ENCODE assay signal across 19 cellular contexts in the genomic region with DNA sequence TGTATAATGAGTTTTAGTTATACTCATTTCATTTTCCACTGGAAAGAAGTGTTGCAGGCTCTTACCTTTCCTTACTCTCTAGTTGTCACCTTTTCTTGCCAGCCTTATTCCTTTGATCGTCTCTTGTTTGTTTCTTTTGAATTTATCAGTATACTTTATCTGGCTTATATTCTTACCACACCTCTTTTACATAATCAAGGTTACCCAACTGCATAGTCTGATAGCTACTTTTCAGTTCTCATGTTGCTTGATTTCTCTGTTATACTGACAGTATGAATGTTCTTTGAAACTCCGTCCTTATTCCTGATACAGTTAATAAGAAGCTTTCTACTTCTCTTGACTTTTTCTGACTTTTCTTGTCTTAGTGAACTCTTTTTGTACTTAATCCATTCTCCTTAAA. TPM values are rescaled to one million over a fixed set of nuclear protein-coding genes. Genes with fewer than 3 reads are reported as not detected.
DNase-seq lines count a peak whose midpoint lies in the region; ATAC-seq, FAIRE-seq and TF ChIP-seq lines count a peak whose summit lies in the region.
"Had no signal": no experiment of that assay in that cellular context is flagged by ENCODE, and none has a peak within 500 bp of the region (broad histone marks: within the 10 kb centered on the region; RNA-seq: fewer than 3 reads in every experiment).

No MANE protein-coding gene starts in this region.

- DNase-seq in activated naive CD4-positive, alpha-beta T cell treated with anti-CD3 and anti-CD28 coated beads, Interleukin-2, amount 50 U/mL, for 16 hours: no peak
- DNase-seq in SK-N-MC (ENCODE audit: low read depth, low spot score) (no peak), fibroblast of lung (ENCODE audit: low read depth in 2 of 2) (no peak), small intestine (no peak), COR-L47 (lab: John Stamatoyannopoulos, UW) (no peak)
- DNase-seq: activated naive CD8-positive, alpha-beta T cell treated with anti-CD3 and anti-CD28 coated beads, Interleukin-2, amount 10 ng/mL, durations not matched to agents 7 days and 5 days; BE2C; NCI-H1417; NCI-H524; posterior cingulate gyrus; SHP77; stimulated activated CD4-positive, alpha-beta T cell treated with anti-CD3 and anti-CD28 coated beads, Interleukin-2, amount 100 ng/mL, for 24 hours; stimulated activated naive B cell treated with anti-CD40 and anti-IgM and Interleukin-4, amounts not matched to agents 10 μg/mL and 1 μg/mL and 100 μg/mL, for 72 hours had no signal

- peak overlapping the region; percentile 47; the same call in 1 of the 2 replicates for H3K4me3 ChIP-seq in SK-N-MC
- H3K4me3 ChIP-seq in fibroblast of lung (replicated peaks in 1 of 4; ENCODE audit: control extremely low read depth in 1 of 4, insufficient read depth in 1 of 4, low read depth in 3 of 4, low read length in 4 of 4): no peak overlapping the region
- no peak overlapping the region for H3K4me3 ChIP-seq in small intestine (ENCODE audit: low read depth in 1 of 2, low read length in 2 of 2)
- H3K4me3 ChIP-seq: gastroesophageal sphincter, GM23338 had no signal

- H3K27me3 ChIP-seq in fibroblast of lung (ENCODE audit: control insufficient read depth, insufficient read depth, low read length) (no peaks in the 10 kb centered on the region), small intestine (ENCODE audit: control insufficient read depth in 2 of 2, insufficient read depth in 2 of 2, low read length in 2 of 2) (no peaks in the 10 kb centered on the region)
- H3K27me3 ChIP-seq: BE2C, gastroesophageal sphincter had no signal

- FAIRE-seq in small intestine (lab: Jason Lieb, UNC): no peak

- peaks cover 7% of the 10 kb centered on the region for H3K4me1 ChIP-seq in fibroblast of lung (ENCODE audit: control insufficient read depth, extremely low read depth, insufficient read depth, low read length)
- H3K4me1 ChIP-seq in small intestine (ENCODE audit: control insufficient read depth in 2 of 2, insufficient read depth in 1 of 2, low read depth in 1 of 2, low read length in 1 of 2): peaks cover 0 to 3% of the 10 kb centered on the region in 2 donors

- no peak for TF ChIP-seq CTCF in fibroblast of lung (conservative IDR thresholded peaks at IDR 0.05 in 1 of 2, IDR thresholded peaks at IDR 0.05 in 1 of 2; ENCODE audit: low read depth in 1 of 2, low read length in 2 of 2)

- H3K36me3 ChIP-seq in SK-N-MC (ENCODE audit: insufficient read depth, low read length): peaks cover 6% of the 10 kb centered on the region; the same call in 1 of the 2 replicates
- H3K36me3 ChIP-seq in fibroblast of lung (ENCODE audit: control insufficient read depth, insufficient read depth, low read length): no peaks in the 10 kb centered on the region
- no peaks in the 10 kb centered on the region for H3K36me3 ChIP-seq in small intestine (ENCODE audit: control insufficient read depth in 2 of 2, insufficient read depth in 2 of 2, low read length in 2 of 2)
- H3K36me3 ChIP-seq: BE2C, gastroesophageal sphincter had no signal

- H3K4me3 Mint-ChIP-seq in activated naive CD4-positive, alpha-beta T cell treated with anti-CD3 and anti-CD28 coated beads, Interleukin-2, amount 50 U/mL, for 24 hours: peak overlapping the region; percentile 69
- H3K4me3 Mint-ChIP-seq: activated naive CD8-positive, alpha-beta T cell treated with anti-CD3 and anti-CD28 coated beads, Interleukin-2, amount 10 ng/mL, durations not matched to agents 7 days and 5 days; dendritic cell treated with granulocyte-macrophage colony-stimulating factor and Interleukin-4, amounts not matched to agents 40 ng/mL and 50 ng/mL, for 4 days; GM23338; stimulated activated naive B cell treated with anti-CD40 and anti-IgM and Interleukin-4, amounts not matched to agents 10 μg/mL and 1 μg/mL and 100 μg/mL, for 72 hours had no signal

- 16 to 54% (median 24%) methylated on average over 2 of the region's 2 CpGs for WGBS in small intestine, 3 donors

- no peaks in the 10 kb centered on the region for H3K9me3 Mint-ChIP-seq in activated naive CD4-positive, alpha-beta T cell treated with anti-CD3 and anti-CD28 coated beads, Interleukin-2, amount 50 U/mL, for 24 hours
- H3K9me3 Mint-ChIP-seq: GM23338; stimulated activated naive B cell treated with anti-CD40 and anti-IgM and Interleukin-4, amounts not matched to agents 10 μg/mL and 1 μg/mL and 100 μg/mL, for 72 hours had no signal

- no peak overlapping the region for H3K9ac ChIP-seq in SK-N-MC (ENCODE audit: insufficient read length)
- no peak overlapping the region for H3K9ac ChIP-seq in fibroblast of lung (ENCODE audit: insufficient read depth, low read length)

- H3K36me3 Mint-ChIP-seq in activated naive CD4-positive, alpha-beta T cell treated with anti-CD3 and anti-CD28 coated beads, Interleukin-2, amount 50 U/mL, for 24 hours: peaks cover 28% of the 10 kb centered on the region

- peaks cover 71% of the 10 kb centered on the region for H3K4me1 Mint-ChIP-seq in activated naive CD4-positive, alpha-beta T cell treated with anti-CD3 and anti-CD28 coated beads, Interleukin-2, amount 50 U/mL, for 24 hours

- H3K27ac ChIP-seq in SK-N-MC (peak overlapping the region; percentile 79), fibroblast of lung (ENCODE audit: insufficient read depth, low read length) (peak overlapping the region; percentile 52), small intestine (ENCODE audit: low read depth in 1 of 2, low read length in 1 of 2) (peak overlapping the region; percentile 76 to 85)
- H3K27ac ChIP-seq: gastroesophageal sphincter had no signal

- H3K27me3 Mint-ChIP-seq in activated naive CD4-positive, alpha-beta T cell treated with anti-CD3 and anti-CD28 coated beads, Interleukin-2, amount 50 U/mL, for 24 hours: no peaks in the 10 kb centered on the region

- H3K27ac Mint-ChIP-seq in activated naive CD4-positive, alpha-beta T cell treated with anti-CD3 and anti-CD28 coated beads, Interleukin-2, amount 50 U/mL, for 24 hours: peak overlapping the region; percentile 85
- H3K27ac Mint-ChIP-seq: activated naive CD8-positive, alpha-beta T cell treated with anti-CD3 and anti-CD28 coated beads, Interleukin-2, amount 10 ng/mL, durations not matched to agents 7 days and 5 days; dendritic cell treated with granulocyte-macrophage colony-stimulating factor and Interleukin-4, amounts not matched to agents 40 ng/mL and 50 ng/mL, for 4 days; GM23338; stimulated activated naive B cell treated with anti-CD40 and anti-IgM and Interleukin-4, amounts not matched to agents 10 μg/mL and 1 μg/mL and 100 μg/mL, for 72 hours had no signal

- ATAC-seq in HG02610 (IDR thresholded peaks at IDR 0.05; ENCODE audit: unreplicated experiment) (no peak), HG02973 (IDR thresholded peaks at IDR 0.05; ENCODE audit: unreplicated experiment) (no peak)
- ATAC-seq: gastroesophageal sphincter; GM23338; stimulated activated naive B cell treated with anti-CD40 and anti-IgM and Interleukin-4, amounts not matched to agents 10 μg/mL and 1 μg/mL and 100 μg/mL, for 72 hours had no signal

- H2AFZ ChIP-seq in fibroblast of lung (ENCODE audit: low read length): no peak overlapping the region
- H2AFZ ChIP-seq: GM23338 had no signal

- peaks cover 36% of the 10 kb centered on the region for H3K79me2 ChIP-seq in fibroblast of lung (ENCODE audit: control insufficient read depth, insufficient read depth, low read length)

- no peaks in the 10 kb centered on the region for H4K20me1 ChIP-seq in fibroblast of lung (ENCODE audit: control insufficient read depth, extremely low read depth, insufficient read depth, low read length)

- no peaks in the 10 kb centered on the region for H3K9me3 ChIP-seq in SK-N-MC (ENCODE audit: low read depth, low read length)
- H3K9me3 ChIP-seq in fibroblast of lung (ENCODE audit: control insufficient read depth, insufficient read depth, low read depth, low read length): no peaks in the 10 kb centered on the region
- no peaks in the 10 kb centered on the region for H3K9me3 ChIP-seq in small intestine (ENCODE audit: control insufficient read depth, low read depth)
- H3K9me3 ChIP-seq: BE2C, gastroesophageal sphincter had no signal

- H3K4me2 ChIP-seq in fibroblast of lung (ENCODE audit: extremely low read depth, insufficient read depth, low read length): peak overlapping the region; percentile 46
- H3K4me2 ChIP-seq: GM23338 had no signal

RNA-seq across cellular contexts. Expression of a gene that starts 4.5 kb away (rescaled TPM):
- 35.2 and 39.1 TPM in 2 replicates for total RNA-seq in fibroblast of lung
- polyA plus RNA-seq in fibroblast of lung (35.2 and 46.4 TPM in 2 replicates), small intestine (10 to 100 TPM; 34.6 to 59.3 (median 37.0) TPM)
- 31.4 and 37.5 TPM in 2 replicates for polyA plus RNA-seq in fibroblast of lung (2012)
- 9.1 and 29.6 TPM in 2 replicates for polyA minus RNA-seq in fibroblast of lung (ENCODE audit: low replicate concordance)
